ENCODE assay signal across 10 cellular contexts in the genomic region with DNA sequence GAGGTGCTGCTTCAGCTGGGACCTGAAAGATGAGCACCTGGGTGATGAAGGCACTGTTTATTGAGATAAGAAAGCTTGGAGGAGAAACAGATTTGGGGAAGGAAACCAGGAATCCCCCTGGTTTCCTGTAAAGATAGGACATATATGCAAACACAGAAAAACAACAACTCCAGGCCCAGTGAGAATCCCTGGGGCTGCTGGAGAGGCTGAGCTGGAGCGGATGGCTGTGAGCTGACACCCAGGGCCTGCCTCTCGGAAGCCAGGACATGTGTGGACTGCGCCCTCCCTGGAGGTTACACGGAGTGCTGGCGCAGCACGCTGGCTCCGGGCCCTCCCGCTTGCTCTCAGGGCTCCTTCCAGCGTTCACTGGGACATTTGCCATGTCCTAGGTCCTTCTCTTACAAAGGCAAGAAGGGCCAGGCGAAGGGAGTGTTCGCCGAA. TPM values are rescaled to one million over a fixed set of nuclear protein-coding genes. Genes with fewer than 3 reads are reported as not detected.
DNase-seq lines count a peak whose midpoint lies in the region; ATAC-seq and TF ChIP-seq lines count a peak whose summit lies in the region.
"Had no signal": no experiment of that assay in that cellular context is flagged by ENCODE, and none has a peak within 500 bp of the region (broad histone marks: within the 10 kb centered on the region; RNA-seq: fewer than 3 reads in every experiment).

No MANE protein-coding gene starts in this region.

- H3K4me3 ChIP-seq in HCT116 (replicated peaks in 1 of 2; ENCODE audit: low read depth in 1 of 2, low read length in 2 of 2) = no peak overlapping the region
- no peak overlapping the region for H3K4me3 ChIP-seq in body of pancreas

- CTCF ChIA-PET in HCT116 (lab: Charles Lee) = no interaction called here

- peaks cover 3% of the 10 kb centered on the region for H3K36me3 Mint-ChIP-seq in mesothelial cell of epicardium

- peaks cover 7% of the 10 kb centered on the region for H3K9me3 Mint-ChIP-seq in mesothelial cell of epicardium
- H3K9me3 Mint-ChIP-seq: activated naive CD8-positive, alpha-beta T cell treated with anti-CD3 and anti-CD28 coated beads, Interleukin-2, amount 50 U/mL, for 24 hours had no signal

- H3K27me3 Mint-ChIP-seq in mesothelial cell of epicardium (ENCODE audit: low read depth) = no peaks in the 10 kb centered on the region

- no peaks in the 10 kb centered on the region for H3K36me3 ChIP-seq in HCT116 (ENCODE audit: control insufficient read depth in 1 of 2, insufficient read depth in 2 of 2, low read length in 2 of 2)
- no peaks in the 10 kb centered on the region for H3K36me3 ChIP-seq in body of pancreas (replicated peaks in 1 of 2; ENCODE audit: insufficient read depth in 1 of 2, low read depth in 2 of 2)

- no TSS peak for BruUV-seq in HCT116 (replicated peaks; lab: Mats Ljungman, UMichigan)

- H3K27ac Mint-ChIP-seq in mesothelial cell of epicardium = no peak overlapping the region
- H3K27ac Mint-ChIP-seq: activated naive CD8-positive, alpha-beta T cell treated with anti-CD3 and anti-CD28 coated beads, Interleukin-2, amount 50 U/mL, for 24 hours had no signal

- H3K4me1 ChIP-seq in HCT116 (ENCODE audit: control insufficient read depth in 1 of 2, insufficient read depth in 2 of 2, low read length in 2 of 2) = peaks cover 75 to 77% of the 10 kb centered on the region in 2 experiments
- no peaks in the 10 kb centered on the region for H3K4me1 ChIP-seq in body of pancreas

- TF ChIP-seq RAD21 in HCT116 (IDR thresholded peaks at IDR 0.05; ENCODE audit: low read depth) = no peak

- TF ChIP-seq CTCF in HCT116 (IDR thresholded peaks at IDR 0.05 in 2 of 3, conservative IDR thresholded peaks at IDR 0.05 in 1 of 3; ENCODE audit: borderline replicate concordance in 1 of 3, insufficient read depth in 1 of 3, low read depth in 2 of 3, low read length in 2 of 3) (no peak), body of pancreas (IDR thresholded peaks at IDR 0.05) (no peak), mesothelial cell of epicardium (IDR thresholded peaks at IDR 0.05; ENCODE audit: unreplicated experiment) (no peak)

- no peak for TF ChIP-seq POLR2A in HCT116 (IDR thresholded peaks at IDR 0.05; ENCODE audit: borderline replicate concordance, extremely low read depth, insufficient read depth, insufficient read length)
- TF ChIP-seq POLR2A in body of pancreas (IDR thresholded peaks at IDR 0.05) = no peak

- no peaks in the 10 kb centered on the region for H3K9me2 ChIP-seq in HCT116 (ENCODE audit: insufficient read depth)

- RAD21 ChIA-PET in HCT116 (lab: Charles Lee; ENCODE audit: low non-redundant PET in 1 of 2, low total read pairs in 2 of 2, uncharacterized antibody in 2 of 2, unreplicated experiment in 2 of 2) = interaction anchor here in 1 of 2 experiments (0.8 kb wide), 1 partner anchor 84 kb away, joined by 3 read pairs; no protein-coding TSS in a partner anchor

- intact Hi-C loops in HCT116 (cut with micrococcal nuclease) = no loop called here
- intact Hi-C loops in body of pancreas (cut with DNase I) = no loop called here

- ATAC-seq in HCT116 (peak; percentile 31), body of pancreas (peak; percentile 68), GM21367 (IDR thresholded peaks at IDR 0.05; ENCODE audit: unreplicated experiment) (no peak)
- ATAC-seq: activated naive CD8-positive, alpha-beta T cell treated with anti-CD3 and anti-CD28 coated beads, Interleukin-2, amount 50 U/mL, for 24 hours had no signal

- H3K9ac ChIP-seq in HCT116 (ENCODE audit: low read length) = peak overlapping the region; percentile 15; the same call in 1 of the 2 replicates

- H3K4me1 Mint-ChIP-seq in mesothelial cell of epicardium = peaks cover 21% of the 10 kb centered on the region

- H3K27ac ChIP-seq in HCT116 (ENCODE audit: low read depth, low read length) (peak overlapping the region; percentile 73), body of pancreas (peak overlapping the region in 2 of 4 donors; percentile 21)

- no peaks in the 10 kb centered on the region for H3K9me3 ChIP-seq in HCT116 (ENCODE audit: control insufficient read depth in 1 of 2, insufficient read depth in 1 of 2, low read depth in 1 of 2, low read length in 2 of 2)
- no peaks in the 10 kb centered on the region for H3K9me3 ChIP-seq in body of pancreas

- no peak overlapping the region for H3K4me2 ChIP-seq in HCT116 (ENCODE audit: low read length)

- 55 to 62% methylated on average over 5 to 12 of the region's 12 CpGs for WGBS in body of pancreas, 2 donors

- no peak overlapping the region for H3K4me3 Mint-ChIP-seq in mesothelial cell of epicardium
- H3K4me3 Mint-ChIP-seq: activated naive CD8-positive, alpha-beta T cell treated with anti-CD3 and anti-CD28 coated beads, Interleukin-2, amount 50 U/mL, for 24 hours had no signal

- POLR2A ChIA-PET in HCT116 (lab: Charles Lee) = interaction anchor here (0.6 to 0.9 kb wide), 2 partner anchors 38 to 73 kb away, joined by 3 to 4 read pairs; no protein-coding TSS in a partner anchor

- H3K27me3 ChIP-seq in HCT116 (ENCODE audit: insufficient read depth, low read length) = no peaks in the 10 kb centered on the region
- H3K27me3 ChIP-seq in body of pancreas = no peaks in the 10 kb centered on the region

- DNase-seq in HCT116 (ENCODE audit: low read depth, low spot score) (no peak), body of pancreas (peak; percentile 45 to 73 (median 60)), hippocampal formation (lab: John Stamatoyannopoulos, UW) (peak; percentile 55 to 60), smooth muscle cell of the brain vasculature (ENCODE audit: low read depth, low spot score) (peak; percentile 3), mesothelial cell of epicardium (ENCODE audit: low spot score in 2 of 2, unreplicated experiment in 2 of 2) (no peak), NCI-H510A (lab: John Stamatoyannopoulos, UW) (no peak), NCI-H2227 treated with DMSO at 0.1 percent for 48 hours (lab: John Stamatoyannopoulos, UW) (no peak)
- DNase-seq: activated naive CD8-positive, alpha-beta T cell treated with anti-CD3 and anti-CD28 coated beads, Interleukin-2, amount 50 U/mL, for 24 hours; MV-4-11 had no signal

- no peaks in the 10 kb centered on the region for H4K20me1 ChIP-seq in HCT116 (ENCODE audit: insufficient read depth)

- H2AFZ ChIP-seq in HCT116 (ENCODE audit: low read depth, low read length, poor library complexity, severe bottlenecking) = no peak overlapping the region

- H3K79me2 ChIP-seq in HCT116 (ENCODE audit: insufficient read depth, low read length) = no peaks in the 10 kb centered on the region; the same call in 1 of the 2 replicates

TF ChIP-seq in HCT116, 20 proteins besides CTCF, POLR2A, EP300 and RAD21:
- TF ChIP-seq CBX3 (IDR thresholded peaks at IDR 0.05; ENCODE audit: low read depth) (no peak), ZFX (IDR thresholded peaks at IDR 0.05) (no peak), ELF1 (IDR thresholded peaks at IDR 0.05; ENCODE audit: borderline replicate concordance, low read depth) (no peak), SIN3A (IDR thresholded peaks at IDR 0.05; ENCODE audit: low read depth) (no peak), EZH2phosphoT487 (IDR thresholded peaks at IDR 0.05; ENCODE audit: borderline replicate concordance) (no peak), EGR1 (IDR thresholded peaks at IDR 0.05; ENCODE audit: low read depth) (no peak), JUND (IDR thresholded peaks at IDR 0.05) (no peak), YY1 (IDR thresholded peaks at IDR 0.05; ENCODE audit: extremely low read depth, insufficient replicate concordance, low read depth, low read length) (no peak), SP1 (IDR thresholded peaks at IDR 0.05; ENCODE audit: low read depth) (no peak), ZNF274 (IDR thresholded peaks at IDR 0.05; ENCODE audit: low read depth, low read length) (no peak), REST (IDR thresholded peaks at IDR 0.05; ENCODE audit: low read depth) (no peak), TCF7L2 (IDR thresholded peaks at IDR 0.05; ENCODE audit: borderline replicate concordance, extremely low read depth, insufficient read depth, insufficient read length) (no peak), POLR2AphosphoS5 (IDR thresholded peaks at IDR 0.05; ENCODE audit: low read depth, low read length) (no peak), EZH2 (IDR thresholded peaks at IDR 0.05) (no peak)
- TF ChIP-seq, protein P1, sequence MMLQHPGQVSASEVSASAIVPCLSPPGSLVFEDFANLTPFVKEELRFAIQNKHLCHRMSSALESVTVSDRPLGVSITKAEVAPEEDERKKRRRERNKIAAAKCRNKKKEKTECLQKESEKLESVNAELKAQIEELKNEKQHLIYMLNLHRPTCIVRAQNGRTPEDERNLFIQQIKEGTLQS (IDR thresholded peaks at IDR 0.05) = no peak
TF ChIP-seq in HCT116: peak in this region for 0.

RNA-seq across cellular contexts. Expression of gene CYB5B, which starts 57.5 kb away (rescaled TPM):
- 689 TPM for total RNA-seq in HCT116 (2021; ENCODE audit: unreplicated experiment)
- 259 and 345 TPM in 2 replicates for polyA plus RNA-seq in HCT116 (2012)
- 10 to 100 TPM in 1 of 2 donors, 1 to 10 TPM in 1; 8.2 to 20.0 TPM for total RNA-seq in body of pancreas
- 96.6 to 102 TPM (median 101 TPM) in 3 replicates for total RNA-seq in mesothelial cell of epicardium

Comparison
In these comparisons a context has a peak if more than half of its experiments do, and no peak if none do; other contexts are left out.
1. DNase-seq: peak in body of pancreas (4 of 4), hippocampal formation (2 of 2) and smooth muscle cell of the brain vasculature (single experiment); none in HCT116 (single experiment), mesothelial cell of epicardium (0 of 2), NCI-H510A (single experiment) and NCI-H2227 treated with DMSO at 0.1 percent for 48 hours (single experiment).